Comparison of ENCODE assay signal across 39 cellular contexts in genomic region chr5:142747034-142747433, GRCh38. TPM values are rescaled to one million over a fixed set of nuclear protein-coding genes. Genes with fewer than 3 reads are reported as not detected.
A peak's percentile ranks its signal among the peaks of the same experiment; 100 is the strongest.
DNase-seq lines count a peak whose midpoint lies in the region; ATAC-seq and TF ChIP-seq lines count a peak whose summit lies in the region.
"Had no signal": no experiment of that assay in that cellular context is flagged by ENCODE, and none has a peak within 500 bp of the region (broad histone marks: within the 10 kb centered on the region; RNA-seq: fewer than 3 reads in every experiment).

No MANE protein-coding gene starts in this region.

- H3K9me3 Mint-ChIP-seq in chondrocyte (ENCODE audit: low read depth) = peaks cover 7% of the 10 kb centered on the region
- H3K9me3 Mint-ChIP-seq: activated CD4-positive, alpha-beta memory T cell treated with anti-CD3 and anti-CD28 coated beads, Interleukin-2, amount 10 ng/mL, durations not matched to agents 7 days and 5 days; activated naive CD4-positive, alpha-beta T cell treated with anti-CD3 and anti-CD28 coated beads, Interleukin-2, amount 10 ng/mL, durations not matched to agents 7 days and 5 days; activated T-helper 17 cell treated with anti-CD3 and anti-CD28 coated beads, Interleukin-2, amount 50 U/mL, for 72 hours; neural progenitor cell; stimulated activated naive CD8-positive, alpha-beta T cell treated with anti-CD3 and anti-CD28 coated beads, Interleukin-15, amount 100 ng/mL, for 72 hours; T-helper 2 cell treated with Interferon-gamma antibody and Interleukin-4, amounts not matched to agents 5 μg/mL and 100 μg/mL, for 36 hours had no signal

- no peaks in the 10 kb centered on the region for H3K27me3 Mint-ChIP-seq in chondrocyte (ENCODE audit: low read depth)
- H3K27me3 Mint-ChIP-seq: stimulated activated naive CD8-positive, alpha-beta T cell treated with anti-CD3 and anti-CD28 coated beads, Interleukin-15, amount 100 ng/mL, for 72 hours had no signal

- H3K27me3 ChIP-seq in heart left ventricle (no peaks in the 10 kb centered on the region), right cardiac atrium (ENCODE audit: control insufficient read depth, insufficient read depth) (no peaks in the 10 kb centered on the region)
- H3K27me3 ChIP-seq: body of pancreas, gastrocnemius medialis, MG63, neural progenitor cell, pancreas, thyroid gland, uterus had no signal

- TF ChIP-seq CTCF in heart left ventricle (IDR thresholded peaks at IDR 0.05) (no peak), chondrocyte (IDR thresholded peaks at IDR 0.05) (no peak), foreskin fibroblast (IDR thresholded peaks at IDR 0.05; ENCODE audit: low read depth, low read length) (no peak)

- no peaks in the 10 kb centered on the region for H3K36me3 Mint-ChIP-seq in chondrocyte (ENCODE audit: low read depth)
- H3K36me3 Mint-ChIP-seq: activated naive CD4-positive, alpha-beta T cell treated with anti-CD3 and anti-CD28 coated beads, Interleukin-2, amount 10 ng/mL, durations not matched to agents 7 days and 5 days; neural progenitor cell had no signal

- H3K4me1 ChIP-seq in heart left ventricle (peaks cover 5 to 71% (median 45%) of the 10 kb centered on the region in 12 donors), right cardiac atrium (ENCODE audit: control insufficient read depth, insufficient read depth, low read length) (peaks cover 15% of the 10 kb centered on the region)
- H3K4me1 ChIP-seq: pancreas, uterus had no signal

- no peak for ATAC-seq in heart left ventricle
- no peak for ATAC-seq in right cardiac atrium
- ATAC-seq in HG03280 (IDR thresholded peaks at IDR 0.05; ENCODE audit: unreplicated experiment) = no peak
- no peak for ATAC-seq in GM21526 (IDR thresholded peaks at IDR 0.05; ENCODE audit: low FRiP score, unreplicated experiment)
- no peak for ATAC-seq in HG03045 (IDR thresholded peaks at IDR 0.05; ENCODE audit: unreplicated experiment)
- no peak for ATAC-seq in GM18867 (IDR thresholded peaks at IDR 0.05; ENCODE audit: unreplicated experiment)
- ATAC-seq: activated T-helper 17 cell treated with anti-CD3 and anti-CD28 coated beads, Interleukin-2, amount 50 U/mL, for 72 hours; body of pancreas; gastrocnemius medialis; GM12878; Panc1; pancreas; stimulated activated naive CD8-positive, alpha-beta T cell treated with anti-CD3 and anti-CD28 coated beads, Interleukin-15, amount 100 ng/mL, for 72 hours had no signal

- H3K4me1 Mint-ChIP-seq in chondrocyte (ENCODE audit: low read depth) = peaks cover 52% of the 10 kb centered on the region

- no peak for TF ChIP-seq POLR2A in heart left ventricle (IDR thresholded peaks at IDR 0.05)

- H3K9me3 ChIP-seq in heart left ventricle (no peaks in the 10 kb centered on the region), right cardiac atrium (ENCODE audit: control insufficient read depth, low read length) (no peaks in the 10 kb centered on the region)
- H3K9me3 ChIP-seq: body of pancreas, gastrocnemius medialis, MG63, pancreas, thyroid gland, uterus had no signal

- H3K36me3 ChIP-seq in heart left ventricle = no peaks in the 10 kb centered on the region
- H3K36me3 ChIP-seq: gastrocnemius medialis, MG63, neural progenitor cell, pancreas, thyroid gland, uterus had no signal

- H3K27ac Mint-ChIP-seq in chondrocyte (ENCODE audit: unreplicated experiment) = peak overlapping the region; percentile 45
- H3K27ac Mint-ChIP-seq: activated CD4-positive, alpha-beta memory T cell treated with anti-CD3 and anti-CD28 coated beads, Interleukin-2, amount 10 ng/mL, durations not matched to agents 7 days and 5 days; activated naive CD4-positive, alpha-beta T cell treated with anti-CD3 and anti-CD28 coated beads, Interleukin-2, amount 10 ng/mL, durations not matched to agents 7 days and 5 days; activated T-helper 17 cell treated with anti-CD3 and anti-CD28 coated beads, Interleukin-2, amount 50 U/mL, for 72 hours; neural progenitor cell; stimulated activated naive CD8-positive, alpha-beta T cell treated with anti-CD3 and anti-CD28 coated beads, Interleukin-15, amount 100 ng/mL, for 72 hours; T-helper 2 cell treated with Interferon-gamma antibody and Interleukin-4, amounts not matched to agents 5 μg/mL and 100 μg/mL, for 36 hours had no signal

- H3K27ac ChIP-seq in heart left ventricle = peak overlapping the region in 11 of 12 donors; percentile 7 to 77 (median 47)
- no peak overlapping the region for H3K27ac ChIP-seq in right cardiac atrium (ENCODE audit: low read length)
- H3K27ac ChIP-seq: body of pancreas, epithelial cell of prostate, gastrocnemius medialis, HL-60, neural progenitor cell, pancreas, thyroid gland, uterus had no signal

- H3K4me3 ChIP-seq in heart left ventricle (no peak overlapping the region), right cardiac atrium (ENCODE audit: low read length) (no peak overlapping the region), foreskin fibroblast (ENCODE audit: low read depth in 1 of 2, low read length in 2 of 2) (no peak overlapping the region)
- H3K4me3 ChIP-seq: body of pancreas, gastrocnemius medialis, GM12878, MG63, neural progenitor cell, pancreas, thyroid gland, uterus had no signal

- intact Hi-C loops in heart left ventricle (cut with DNase I) = loop anchor here in 4 of 10 donors (5.0 to 10.0 kb wide), 3 partner anchors 120 to 138 kb away; no protein-coding TSS in a partner anchor
- intact Hi-C loops in right cardiac atrium (cut with DNase I) = loop anchor here in 1 of 4 donors (10.0 kb wide), 1 partner anchor 128 kb away; no protein-coding TSS in a partner anchor

- H3K4me3 Mint-ChIP-seq in chondrocyte (ENCODE audit: unreplicated experiment) = no peak overlapping the region
- H3K4me3 Mint-ChIP-seq: activated CD4-positive, alpha-beta memory T cell treated with anti-CD3 and anti-CD28 coated beads, Interleukin-2, amount 10 ng/mL, durations not matched to agents 7 days and 5 days; activated naive CD4-positive, alpha-beta T cell treated with anti-CD3 and anti-CD28 coated beads, Interleukin-2, amount 10 ng/mL, durations not matched to agents 7 days and 5 days; activated T-helper 17 cell treated with anti-CD3 and anti-CD28 coated beads, Interleukin-2, amount 50 U/mL, for 72 hours; neural progenitor cell; stimulated activated naive CD8-positive, alpha-beta T cell treated with anti-CD3 and anti-CD28 coated beads, Interleukin-15, amount 100 ng/mL, for 72 hours; T-helper 2 cell treated with Interferon-gamma antibody and Interleukin-4, amounts not matched to agents 5 μg/mL and 100 μg/mL, for 36 hours had no signal

- DNase-seq in heart left ventricle (no peak), right cardiac atrium (no peak), chondrocyte (ENCODE audit: low spot score) (no peak), foreskin fibroblast (peak; percentile 31 to 82)
- DNase-seq: activated CD4-positive, alpha-beta memory T cell treated with anti-CD3 and anti-CD28 coated beads, Interleukin-2, amount 10 ng/mL, durations not matched to agents 7 days and 5 days; activated CD4-positive, alpha-beta T cell treated with anti-CD3 and anti-CD28 coated beads for 1 hour; activated CD8-positive, alpha-beta memory T cell treated with anti-CD3 and anti-CD28 coated beads, Interleukin-2, amount 50 U/mL, for 48 hours; activated naive CD4-positive, alpha-beta T cell treated with anti-CD3 and anti-CD28 coated beads, Interleukin-2, amount 10 ng/mL, durations not matched to agents 7 days and 5 days; body of pancreas; DMS 273 treated with DMSO at 0.1 percent for 48 hours; effector CD4-positive, alpha-beta T cell; gastrocnemius medialis; H7; hypothalamus; KG1; mesendoderm; MG63; NCI-H1417 treated with DMSO at 0.1 percent for 48 hours; NCI-H2029 treated with DMSO at 0.1 percent for 48 hours; NCI-H226; NCI-H526 treated with DMSO at 0.1 percent for 48 hours; pancreas; SIG-M5; stimulated activated CD4-positive, alpha-beta T cell treated with anti-CD3 and anti-CD28 coated beads, Interleukin-2, amount 100 ng/mL, for 24 hours; stimulated activated CD8-positive, alpha-beta memory T cell treated with anti-CD3 and anti-CD28 coated beads, Interleukin-4, amount 100 ng/mL, for 48 hours; stimulated activated naive CD8-positive, alpha-beta T cell treated with anti-CD3 and anti-CD28 coated beads, Interleukin-15, amount 100 ng/mL, for 72 hours; thyroid gland; uterus had no signal

RNA-seq across cellular contexts. Expression of gene ARHGAP26, which starts 23.1 kb away (rescaled TPM):
- 10 to 100 TPM; 22.9 to 52.1 (median 35.6) TPM for total RNA-seq in heart left ventricle
- 10 to 100 TPM; 11.9 to 18.2 TPM for polyA plus RNA-seq in heart left ventricle
- total RNA-seq in right cardiac atrium = 10 to 100 TPM; 44.4 to 56.9 (median 47.8) TPM
- polyA plus RNA-seq in right cardiac atrium = 13.2 TPM
- 6.0 to 16.7 TPM (median 16.4 TPM) in 3 replicates for total RNA-seq in chondrocyte

Comparison
In these comparisons a context has a peak if more than half of its experiments do, and no peak if none do; other contexts are left out.
1. DNase-seq: peak in foreskin fibroblast (2 of 2); none in heart left ventricle (0 of 5), right cardiac atrium (0 of 3) and chondrocyte (single experiment).